23 cellular contexts compared by ENCODE assay signal in the genomic region with DNA sequence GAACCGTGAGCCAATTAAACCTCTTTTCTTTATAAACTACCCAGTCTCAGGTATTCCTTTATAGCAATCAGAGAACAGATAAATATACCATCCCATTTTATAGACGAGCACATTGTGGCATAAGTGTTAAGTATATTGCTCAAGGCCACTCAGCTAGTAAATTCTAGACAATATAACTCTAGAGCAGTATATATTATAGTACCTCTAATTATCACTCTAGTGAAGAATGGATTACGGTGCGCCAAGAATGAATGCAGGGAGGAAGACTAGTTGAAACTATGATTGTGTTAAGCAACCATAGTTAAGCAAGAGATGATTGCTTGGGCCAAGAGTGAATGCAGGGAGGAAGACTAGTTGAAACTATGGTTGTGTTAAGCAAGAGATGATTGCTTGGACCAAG.
DNase-seq lines count a peak whose midpoint lies in the region; ATAC-seq, FAIRE-seq and TF ChIP-seq lines count a peak whose summit lies in the region.
"Had no signal": no experiment of that assay in that cellular context is flagged by ENCODE, and none has a peak within 500 bp of the region (broad histone marks: within the 10 kb centered on the region; RNA-seq: fewer than 3 reads in every experiment).

No MANE protein-coding gene starts in this region.

- H3K27ac Mint-ChIP-seq in memory B cell, result peak overlapping the region; percentile 7
- H3K27ac Mint-ChIP-seq in activated CD4-positive, alpha-beta memory T cell treated with anti-CD3 and anti-CD28 coated beads, Interleukin-2, amount 10 ng/mL, durations not matched to agents 7 days and 5 days, result no peak overlapping the region
- H3K27ac Mint-ChIP-seq: CD4-positive, CD25-positive, alpha-beta regulatory T cell had no signal

- FAIRE-seq in GM12891 (lab: Jason Lieb, UNC), result peak; percentile 20
- FAIRE-seq: A204.1, G401.6, GM12892, GM18507 had no signal

- ATAC-seq in memory B cell (ENCODE audit: low read depth), result no peak
- ATAC-seq in left cardiac atrium, result no peak
- ATAC-seq in HG02763 (IDR thresholded peaks at IDR 0.05; ENCODE audit: unreplicated experiment), result no peak

- peaks cover 13% of the 10 kb centered on the region for H3K36me3 Mint-ChIP-seq in memory B cell
- H3K36me3 Mint-ChIP-seq in activated CD4-positive, alpha-beta memory T cell treated with anti-CD3 and anti-CD28 coated beads, Interleukin-2, amount 10 ng/mL, durations not matched to agents 7 days and 5 days (ENCODE audit: low read depth), result peaks cover 9% of the 10 kb centered on the region

- intact Hi-C loops in left cardiac atrium (cut with DNase I), result no loop called here

- H3K27me3 Mint-ChIP-seq in memory B cell, result no peaks in the 10 kb centered on the region
- H3K27me3 Mint-ChIP-seq in activated CD4-positive, alpha-beta memory T cell treated with anti-CD3 and anti-CD28 coated beads, Interleukin-2, amount 10 ng/mL, durations not matched to agents 7 days and 5 days, result no peaks in the 10 kb centered on the region
- H3K27me3 Mint-ChIP-seq: CD4-positive, alpha-beta memory T cell; CD4-positive, CD25-positive, alpha-beta regulatory T cell; CD8-positive, alpha-beta memory T cell had no signal

- TF ChIP-seq CTCF in HL-60 (IDR thresholded peaks at IDR 0.05; ENCODE audit: insufficient read depth, low read length) (no peak), neutrophil (IDR thresholded peaks at IDR 0.05) (no peak)

- peaks cover 43 to 55% of the 10 kb centered on the region in 2 experiments for H3K4me1 ChIP-seq in neutrophil (ENCODE audit: control insufficient read depth in 1 of 2, insufficient read depth in 1 of 2, low read depth in 1 of 2, low read length in 1 of 2)
- H3K4me1 ChIP-seq: BE2C, BLaER1 had no signal

- H3K27me3 ChIP-seq in HL-60 (ENCODE audit: insufficient read depth, poor library complexity, severe bottlenecking) (no peaks in the 10 kb centered on the region), neutrophil (no peaks in the 10 kb centered on the region)
- H3K27me3 ChIP-seq: BE2C, BLaER1 had no signal

- H3K36me3 ChIP-seq in neutrophil, result no peaks in the 10 kb centered on the region
- H3K36me3 ChIP-seq: BE2C had no signal

- POLR2A ChIA-PET in activated CD4-positive, alpha-beta memory T cell treated with anti-CD3 and anti-CD28 coated beads, Interleukin-2, amount 10 ng/mL, durations not matched to agents 7 days and 5 days (lab: Charles Lee), result no interaction called here

- H3K4me3 ChIP-seq in HL-60 (replicated peaks; ENCODE audit: insufficient read depth, low read length), result no peak overlapping the region
- H3K4me3 ChIP-seq in neutrophil (ENCODE audit: low read depth in 1 of 2, low read length in 1 of 2), result no peak overlapping the region
- H3K4me3 ChIP-seq: BLaER1 had no signal

- CTCF ChIA-PET in activated CD4-positive, alpha-beta memory T cell treated with anti-CD3 and anti-CD28 coated beads, Interleukin-2, amount 10 ng/mL, durations not matched to agents 7 days and 5 days (lab: Charles Lee), result no interaction called here

- peaks cover 4% of the 10 kb centered on the region for H3K9me3 Mint-ChIP-seq in memory B cell
- H3K9me3 Mint-ChIP-seq in activated CD4-positive, alpha-beta memory T cell treated with anti-CD3 and anti-CD28 coated beads, Interleukin-2, amount 10 ng/mL, durations not matched to agents 7 days and 5 days, result peaks cover 6% of the 10 kb centered on the region

- no peaks in the 10 kb centered on the region for H3K9me3 ChIP-seq in neutrophil
- H3K9me3 ChIP-seq: BE2C had no signal

- peaks cover 31% of the 10 kb centered on the region for H3K4me1 Mint-ChIP-seq in memory B cell
- H3K4me1 Mint-ChIP-seq in activated CD4-positive, alpha-beta memory T cell treated with anti-CD3 and anti-CD28 coated beads, Interleukin-2, amount 10 ng/mL, durations not matched to agents 7 days and 5 days, result peaks cover 4% of the 10 kb centered on the region

- peak overlapping the region; percentile 21; the same call in 1 of the 2 replicates for H3K27ac ChIP-seq in HL-60 (replicated peaks)
- peak overlapping the region; percentile 65 for H3K27ac ChIP-seq in neutrophil
- H3K27ac ChIP-seq: BLaER1 had no signal

- no peak overlapping the region for H3K4me3 Mint-ChIP-seq in memory B cell
- H3K4me3 Mint-ChIP-seq in activated CD4-positive, alpha-beta memory T cell treated with anti-CD3 and anti-CD28 coated beads, Interleukin-2, amount 10 ng/mL, durations not matched to agents 7 days and 5 days, result no peak overlapping the region
- H3K4me3 Mint-ChIP-seq: CD14-positive monocyte; CD4-positive, CD25-positive, alpha-beta regulatory T cell had no signal

- DNase-seq in GM12891 (ENCODE audit: insufficient read length, low spot score) (no peak), HL-60 (ENCODE audit: low read depth in 1 of 2, low spot score in 1 of 2) (no peak), memory B cell (ENCODE audit: low spot score in 2 of 2) (no peak), left cardiac atrium (no peak)
- DNase-seq in activated CD4-positive, alpha-beta memory T cell treated with anti-CD3 and anti-CD28 coated beads, Interleukin-2, amount 10 ng/mL, durations not matched to agents 7 days and 5 days, result no peak
- DNase-seq: 8988T; ACHN; BE2C; C1 segment of cervical spinal cord; CD4-positive, alpha-beta memory T cell; CD4-positive, CD25-positive, alpha-beta regulatory T cell; CD8-positive, alpha-beta memory T cell; COR-L47; DMS79 treated with DMSO at 0.1 percent for 48 hours; GF-D8 had no signal

- no peak for TF ChIP-seq POLR2A in GM12891 (IDR thresholded peaks at IDR 0.05; ENCODE audit: low read depth, low read length)

TF ChIP-seq in GM12891, 5 proteins besides CTCF, POLR2A, EP300 and RAD21:
- TF ChIP-seq POLR2AphosphoS5 (IDR thresholded peaks at IDR 0.05; ENCODE audit: low read depth, low read length) (no peak), PAX5 (IDR thresholded peaks at IDR 0.05; ENCODE audit: insufficient read depth, low read length, severe bottlenecking) (no peak), POU2F2 (IDR thresholded peaks at IDR 0.05; ENCODE audit: low read depth, low read length) (no peak), SPI1 (IDR thresholded peaks at IDR 0.05; ENCODE audit: low read depth, low read length) (no peak), TAF1 (IDR thresholded peaks at IDR 0.05; ENCODE audit: low read depth, low read length) (no peak)
